In the genomic region with DNA sequence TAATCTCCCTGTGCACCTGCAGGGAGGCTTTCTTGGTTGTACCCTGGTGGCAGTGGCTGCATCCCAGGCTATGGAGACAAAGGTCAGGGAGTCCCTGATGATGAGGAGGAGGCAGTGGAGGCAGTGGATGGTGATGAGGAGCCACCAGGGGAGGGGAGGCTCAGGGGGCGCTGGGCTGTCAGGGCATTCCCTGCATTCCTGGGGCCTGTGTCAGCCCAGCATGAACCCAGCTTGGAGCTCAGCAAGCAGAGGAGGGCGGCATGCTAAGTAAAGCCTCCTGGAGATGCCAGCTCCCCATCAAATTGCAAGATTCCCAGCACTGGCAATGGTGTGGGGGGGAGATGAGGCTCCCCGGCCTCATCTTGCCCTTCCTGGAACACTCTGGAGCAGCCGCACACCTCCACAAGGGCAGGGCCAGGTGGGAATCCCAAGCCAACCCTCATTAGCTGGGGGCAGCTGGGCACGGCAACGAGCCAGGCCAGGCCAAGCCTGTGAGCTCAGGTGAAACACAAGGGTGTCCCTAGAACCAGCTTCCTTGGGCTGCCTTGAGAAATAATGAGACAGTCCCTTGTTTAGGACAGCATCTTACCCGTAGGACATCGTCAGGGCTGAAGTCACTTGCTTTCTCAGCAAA, we compare ENCODE assay signal across 12 cellular contexts.
"Had no signal": no experiment of that assay in that cellular context is flagged by ENCODE, and none has a peak within 500 bp of the region (broad histone marks: within the 10 kb centered on the region; RNA-seq: fewer than 3 reads in every experiment).

No MANE protein-coding gene starts in this region.

- H3K4me3 ChIP-seq: adrenal gland, psoas muscle, suprapubic skin had no signal

- H3K36me3 ChIP-seq: adrenal gland, suprapubic skin had no signal

- H3K4me1 ChIP-seq: adrenal gland, psoas muscle, suprapubic skin had no signal

- DNase-seq: activated B cell treated with CpG ODN at 0.5 μM for 24 hours; activated CD4-positive, alpha-beta T cell treated with anti-CD3 and anti-CD28 coated beads, Interleukin-2, amount 50 U/mL, for 1 hour; activated naive CD4-positive, alpha-beta T cell treated with anti-CD3 and anti-CD28 coated beads, Interleukin-2, amount 50 U/mL, for 16 hours; activated T-cell treated with anti-CD3 and anti-CD28 coated beads for 4 hours; adrenal gland; erythroblast; hippocampal formation; psoas muscle; stimulated activated naive CD4-positive, alpha-beta T cell treated with Interleukin-2 at 50 U/mL for 16 hours had no signal

- ATAC-seq: left lobe of liver, psoas muscle, sciatic nerve had no signal

- H3K27ac ChIP-seq: adrenal gland, psoas muscle, suprapubic skin had no signal

- H3K9me3 ChIP-seq: adrenal gland, psoas muscle, suprapubic skin had no signal
